In genomic region chr6:53691667-53692133, GRCh38 we compare ENCODE assay signal across 9 cellular contexts. TPM values are rescaled to one million over a fixed set of nuclear protein-coding genes. Genes with fewer than 3 reads are reported as not detected.
DNase-seq lines count a peak whose midpoint lies in the region; ATAC-seq and TF ChIP-seq lines count a peak whose summit lies in the region.
"Had no signal": no experiment of that assay in that cellular context is flagged by ENCODE, and none has a peak within 500 bp of the region (broad histone marks: within the 10 kb centered on the region; RNA-seq: fewer than 3 reads in every experiment).

No MANE protein-coding gene starts in this region.

- H3K4me1 Mint-ChIP-seq in CD4-positive, alpha-beta T cell (ENCODE audit: low read depth), result no peaks in the 10 kb centered on the region

- H3K27me3 ChIP-seq in CD4-positive, alpha-beta T cell (ENCODE audit: control insufficient read depth, insufficient read depth, low read length), result no peaks in the 10 kb centered on the region

- H3K27ac Mint-ChIP-seq in CD4-positive, alpha-beta T cell, result no peak overlapping the region

- no peak overlapping the region for H3K4me3 Mint-ChIP-seq in CD4-positive, alpha-beta T cell

- intact Hi-C loops in CD4-positive, alpha-beta T cell (cut with DNase I, micrococcal nuclease), result no loop called here

- no peak for TF ChIP-seq CTCF in CD4-positive, alpha-beta T cell (IDR thresholded peaks at IDR 0.05)

- CTCF ChIA-PET in CD4-positive, alpha-beta T cell (lab: Charles Lee), result interaction anchor here (1.4 kb wide), 1 partner anchor 28 kb away, joined by 3 read pairs; no protein-coding TSS in a partner anchor

- ATAC-seq in GM19023 (IDR thresholded peaks at IDR 0.05; ENCODE audit: unreplicated experiment), result peak; percentile 88
- peak; percentile 91 for ATAC-seq in HG02571 (IDR thresholded peaks at IDR 0.05; ENCODE audit: unreplicated experiment)
- ATAC-seq in HG03565 (IDR thresholded peaks at IDR 0.05; ENCODE audit: unreplicated experiment), result peak; percentile 78
- no peak for ATAC-seq in GM19328 (IDR thresholded peaks at IDR 0.05; ENCODE audit: unreplicated experiment)
- ATAC-seq in CD4-positive, alpha-beta T cell (ENCODE audit: poor library complexity), result no peak

- no peaks in the 10 kb centered on the region for H3K36me3 Mint-ChIP-seq in CD4-positive, alpha-beta T cell (ENCODE audit: low read depth)

- POLR2A ChIA-PET in CD4-positive, alpha-beta T cell (lab: Charles Lee), result no interaction called here

- DNase-seq in myocyte (ENCODE audit: low read depth) (peak; percentile 32), HuH-7.5 (ENCODE audit: low spot score) (no peak)
- no peak for DNase-seq in CD4-positive, alpha-beta T cell
- DNase-seq: NCI-H748 treated with DMSO at 0.1 percent for 48 hours; stimulated activated CD4-positive, alpha-beta T cell treated with anti-CD3 and anti-CD28 coated beads, Interleukin-2, amount 100 ng/mL, for 48 hours had no signal

- no peaks in the 10 kb centered on the region for H3K9me3 Mint-ChIP-seq in CD4-positive, alpha-beta T cell

- no peaks in the 10 kb centered on the region for H3K9me3 ChIP-seq in CD4-positive, alpha-beta T cell (ENCODE audit: control insufficient read depth, low read length)

- H3K27me3 Mint-ChIP-seq in CD4-positive, alpha-beta T cell, result no peaks in the 10 kb centered on the region

- H3K27ac ChIP-seq in CD4-positive, alpha-beta T cell (ENCODE audit: low read depth, low read length), result no peak overlapping the region

RNA-seq across cellular contexts. Expression of gene KLHL31, which starts 26.1 kb away (rescaled TPM):
- total RNA-seq in myocyte, result 37.4 and 49.4 TPM in 2 replicates
- 3.2 TPM for polyA plus RNA-seq in myocyte (2012)
- under 1 TPM; 0.03 to 0.08 TPM for total RNA-seq in CD4-positive, alpha-beta T cell

Comparison
In these comparisons a context has a peak if more than half of its experiments do, and no peak if none do; other contexts are left out.
1. ATAC-seq: peak in GM19023 (single experiment), HG02571 (single experiment) and HG03565 (single experiment); none in GM19328 (single experiment) and CD4-positive, alpha-beta T cell (single experiment).
2. RNA of gene KLHL31, which starts 26.1 kb away (total RNA-seq): 37.4 to 49.4 TPM in myocyte; 0.03 to 0.08 TPM in CD4-positive, alpha-beta T cell; every median in the first group is over 10 times any median in the second.